8 cellular contexts compared by ENCODE assay signal in the genomic region with DNA sequence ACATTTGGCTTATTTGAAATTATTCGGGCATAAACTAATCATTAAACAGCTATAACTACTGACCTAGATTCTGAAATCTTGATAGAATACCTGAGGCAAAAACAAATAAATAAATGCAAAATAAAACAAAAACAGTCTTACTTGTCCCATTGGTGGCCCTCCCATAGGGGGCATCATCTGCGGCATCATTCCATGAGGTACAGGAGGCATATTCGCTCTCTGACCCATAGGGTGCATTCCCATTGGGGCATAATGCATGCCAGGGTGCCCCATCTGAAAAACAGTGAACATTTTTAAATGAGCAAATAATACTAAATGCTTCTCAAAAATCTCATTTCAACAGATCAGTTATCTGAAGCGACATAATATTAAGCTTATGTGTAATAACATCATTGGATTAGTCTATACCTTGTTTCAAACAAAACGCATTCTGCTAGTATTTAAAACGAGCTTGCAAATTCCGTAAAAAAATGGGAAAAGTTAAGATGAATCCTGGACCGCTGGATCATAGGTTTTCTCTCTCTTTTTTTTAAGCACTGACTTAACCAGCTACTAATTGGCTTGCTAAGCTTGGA. TPM values are rescaled to one million over a fixed set of nuclear protein-coding genes. Genes with fewer than 3 reads are reported as not detected.
DNase-seq lines count a peak whose midpoint lies in the region; ATAC-seq and TF ChIP-seq lines count a peak whose summit lies in the region.

No MANE protein-coding gene starts in this region.

- peak; percentile 3 for DNase-seq in DMS53 (lab: John Stamatoyannopoulos, UW)
- DNase-seq in DMS53 treated with DMSO at 0.1 percent for 48 hours (lab: John Stamatoyannopoulos, UW; ENCODE audit: unreplicated experiment): no peak
- DNase-seq in HEK293T (ENCODE audit: extremely low spot score): peak; percentile 34
- peak; percentile 53 for DNase-seq in SW480 (ENCODE audit: low spot score)
- no peak for DNase-seq in epithelial cell of proximal tubule (ENCODE audit: low read depth)
- no peak for DNase-seq in SHP77 (lab: John Stamatoyannopoulos, UW)

- POLR2A ChIA-PET in HEK293T (lab: Yijun Ruan, JAX): interaction anchor here (0.8 kb wide), 1 partner anchor 540 kb away, joined by 3 read pairs; a partner anchor contains a TSS

- peak; percentile 75 for TF ChIP-seq CTCF in epithelial cell of proximal tubule (conservative IDR thresholded peaks at IDR 0.05; ENCODE audit: low read depth, low read length)
- peak; percentile 23 for TF ChIP-seq CTCF in parathyroid adenoma (IDR thresholded peaks at IDR 0.05)

- no peaks in the 10 kb centered on the region for H3K27me3 ChIP-seq in parathyroid adenoma (ENCODE audit: control insufficient read depth, insufficient read depth, low read length)

- H2AFZ ChIP-seq in parathyroid adenoma: no peak overlapping the region

- H3K4me1 ChIP-seq in parathyroid adenoma: peaks cover 4% of the 10 kb centered on the region

- peak overlapping the region; percentile 60 for H3K4me2 ChIP-seq in parathyroid adenoma (ENCODE audit: low read length)

- CTCF ChIA-PET in HEK293T (lab: Yijun Ruan, JAX): interaction anchor here (0.7 to 1.3 kb wide), 3 partner anchors 19 to 690 kb away, joined by 3 to 4 read pairs (median 3); no protein-coding TSS in a partner anchor

- no peak overlapping the region for H3K27ac ChIP-seq in parathyroid adenoma

- no peak overlapping the region for H3K9ac ChIP-seq in parathyroid adenoma

- no peak for ATAC-seq in HG03108 (IDR thresholded peaks at IDR 0.05; ENCODE audit: unreplicated experiment)

- no peaks in the 10 kb centered on the region for H3K9me3 ChIP-seq in parathyroid adenoma (ENCODE audit: control insufficient read depth, low read length)

- peaks cover 39% of the 10 kb centered on the region for H3K79me2 ChIP-seq in parathyroid adenoma

- H3K4me3 ChIP-seq in epithelial cell of proximal tubule (ENCODE audit: low read depth, low read length) (peak overlapping the region; percentile 88), parathyroid adenoma (ENCODE audit: low read depth, low read length) (peak overlapping the region; percentile 100)

- H3K36me3 ChIP-seq in parathyroid adenoma (ENCODE audit: control insufficient read depth, insufficient read depth, low read length): no peaks in the 10 kb centered on the region

TF ChIP-seq in HEK293T, 16 proteins besides CTCF, POLR2A, EP300 and RAD21:
- TF ChIP-seq FOXA1 (IDR thresholded peaks at IDR 0.05): no peak
- TF ChIP-seq CTBP1 (IDR thresholded peaks at IDR 0.05; ENCODE audit: borderline replicate concordance): peak; percentile 63; the same call in 1 of the 2 replicates
- no peak for TF ChIP-seq SP1 (IDR thresholded peaks at IDR 0.05)

RNA-seq across cellular contexts. Expression of a gene that starts 1.3 kb away (rescaled TPM):
- total RNA-seq in epithelial cell of proximal tubule: 106 and 132 TPM in 2 replicates

RNA-seq across cellular contexts. Expression of a gene that starts 2.5 kb away (rescaled TPM):
- total RNA-seq in epithelial cell of proximal tubule: 69.3 and 83.9 TPM in 2 replicates

Comparison
In these comparisons a context has a peak if more than half of its experiments do, and no peak if none do; other contexts are left out.
1. DNase-seq: peak in DMS53 (single experiment), HEK293T (single experiment) and SW480 (single experiment); none in DMS53 treated with DMSO at 0.1 percent for 48 hours (single experiment), epithelial cell of proximal tubule (single experiment) and SHP77 (0 of 2).